Comparison of ENCODE assay signal across 26 cellular contexts in the genomic region with DNA sequence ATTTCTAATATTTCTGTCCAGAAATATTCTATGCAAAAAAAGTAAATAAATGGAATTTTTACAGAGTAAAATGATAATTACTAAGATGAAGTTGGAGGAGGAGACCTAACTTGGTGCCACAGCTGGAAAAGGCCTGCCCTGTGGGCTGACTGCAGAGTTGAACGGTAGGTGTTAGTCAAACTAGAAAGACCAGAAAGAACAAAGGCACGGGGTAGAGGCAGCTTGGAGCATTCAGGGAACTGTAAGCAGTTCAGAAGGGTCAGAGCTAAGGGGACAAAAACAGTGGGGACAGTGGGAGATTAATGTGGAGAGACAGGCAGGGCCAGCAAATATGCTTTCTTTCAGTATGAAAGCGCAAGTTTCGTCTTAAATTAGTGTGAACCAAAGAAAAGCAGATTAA. TPM values are rescaled to one million over a fixed set of nuclear protein-coding genes. Genes with fewer than 3 reads are reported as not detected.
DNase-seq lines count a peak whose midpoint lies in the region; ATAC-seq and TF ChIP-seq lines count a peak whose summit lies in the region.
"Had no signal": no experiment of that assay in that cellular context is flagged by ENCODE, and none has a peak within 500 bp of the region (broad histone marks: within the 10 kb centered on the region; RNA-seq: fewer than 3 reads in every experiment).

No MANE protein-coding gene starts in this region.

- no peaks in the 10 kb centered on the region for H3K36me3 ChIP-seq in mesodermal cell (ENCODE audit: control insufficient read depth, insufficient read depth, low read length)
- H3K36me3 ChIP-seq in thyroid gland, result no peaks in the 10 kb centered on the region
- H3K36me3 ChIP-seq in mucosa of descending colon (ENCODE audit: low read depth), result no peaks in the 10 kb centered on the region
- H3K36me3 ChIP-seq: Peyer's patch, stomach had no signal

- CTCF ChIA-PET in WTC11 (lab: Charles Lee), result interaction anchor here (1.0 kb wide), 1 partner anchor 9 kb away, joined by 3 read pairs; no protein-coding TSS in a partner anchor

- H3K27ac Mint-ChIP-seq in stimulated activated naive CD8-positive, alpha-beta T cell treated with anti-CD3 and anti-CD28 coated beads, Interleukin-15, amount 100 ng/mL, for 72 hours, result peak overlapping the region; percentile 70 to 85
- H3K27ac Mint-ChIP-seq in WTC11, result peak overlapping the region; percentile 19; the same call in 1 of the 2 replicates
- H3K27ac Mint-ChIP-seq: CD4-positive, alpha-beta memory T cell had no signal

- H3K4me3 ChIP-seq in mesodermal cell (ENCODE audit: extremely low read depth, insufficient read depth, low read length, poor library complexity, severe bottlenecking) (no peak overlapping the region), thyroid gland (replicated peaks in 1 of 3) (no peak overlapping the region), mucosa of descending colon (no peak overlapping the region)
- H3K4me3 ChIP-seq: Peyer's patch, skin epidermis, stomach had no signal

- no peaks in the 10 kb centered on the region for H3K36me3 Mint-ChIP-seq in WTC11
- H3K36me3 Mint-ChIP-seq: CD4-positive, alpha-beta memory T cell; naive B cell had no signal

- TF ChIP-seq POLR2A in thyroid gland (IDR thresholded peaks at IDR 0.05), result no peak

- no peak for DNase-seq in stimulated activated naive CD8-positive, alpha-beta T cell treated with anti-CD3 and anti-CD28 coated beads, Interleukin-15, amount 100 ng/mL, for 72 hours
- no peak for DNase-seq in stimulated activated naive CD8-positive, alpha-beta T cell treated with anti-CD3 and anti-CD28 coated beads, Interleukin-15, Interleukin-2, amounts not matched to agents 100 U/mL and 50 U/mL, for 24 hours
- DNase-seq in WTC11 (ENCODE audit: low spot score) (no peak), thyroid gland (no peak), mucosa of descending colon (no peak)
- DNase-seq: activated gamma-delta T cell; aorta; CD4-positive, alpha-beta memory T cell; DMS153; erythroblast; foreskin keratinocyte; GDM1; hippocampal formation; naive B cell; NCI-H1105 treated with DMSO at 0.1 percent for 48 hours; NCI-H2081 treated with DMSO at 0.1 percent for 48 hours; NCI-H446 treated with DMSO at 0.1 percent for 48 hours; Peyer's patch; stomach; trophoblast cell had no signal

- no peak for ATAC-seq in stimulated activated naive CD8-positive, alpha-beta T cell treated with anti-CD3 and anti-CD28 coated beads, Interleukin-15, amount 100 ng/mL, for 72 hours
- ATAC-seq in stimulated activated naive CD8-positive, alpha-beta T cell treated with anti-CD3 and anti-CD28 coated beads, Interleukin-15, Interleukin-2, amounts not matched to agents 100 U/mL and 50 U/mL, for 24 hours, result no peak
- ATAC-seq in WTC11 (peak; percentile 81), GM18861 (IDR thresholded peaks at IDR 0.05; ENCODE audit: unreplicated experiment) (no peak), mucosa of descending colon (no peak)
- ATAC-seq: foreskin keratinocyte, HCT116, HepG2 had no signal

- TF ChIP-seq CTCF in WTC11 (IDR thresholded peaks at IDR 0.05), result no peak
- TF ChIP-seq CTCF in thyroid gland (IDR thresholded peaks at IDR 0.05), result no peak
- no peak for TF ChIP-seq CTCF in mucosa of descending colon (IDR thresholded peaks at IDR 0.05)

- intact Hi-C loops in thyroid gland (cut with DNase I), result no loop called here
- intact Hi-C loops in mucosa of descending colon (cut with DNase I, micrococcal nuclease), result no loop called here

- POLR2A ChIA-PET in WTC11 (lab: Charles Lee), result no interaction called here

- H3K9me3 Mint-ChIP-seq in stimulated activated naive CD8-positive, alpha-beta T cell treated with anti-CD3 and anti-CD28 coated beads, Interleukin-15, amount 100 ng/mL, for 72 hours, result peaks cover 8 to 9% of the 10 kb centered on the region in 2 donors
- peaks cover 13% of the 10 kb centered on the region for H3K9me3 Mint-ChIP-seq in WTC11

- peaks cover 12% of the 10 kb centered on the region for H3K27me3 Mint-ChIP-seq in stimulated activated naive CD8-positive, alpha-beta T cell treated with anti-CD3 and anti-CD28 coated beads, Interleukin-15, amount 100 ng/mL, for 72 hours
- no peaks in the 10 kb centered on the region for H3K27me3 Mint-ChIP-seq in WTC11 (ENCODE audit: low read depth)
- H3K27me3 Mint-ChIP-seq: central memory CD8-positive, alpha-beta T cell had no signal

- H3K4me1 Mint-ChIP-seq in stimulated activated naive CD8-positive, alpha-beta T cell treated with anti-CD3 and anti-CD28 coated beads, Interleukin-15, amount 100 ng/mL, for 72 hours, result peaks cover 43% of the 10 kb centered on the region
- peaks cover 37% of the 10 kb centered on the region for H3K4me1 Mint-ChIP-seq in WTC11
- H3K4me1 Mint-ChIP-seq: central memory CD8-positive, alpha-beta T cell; naive B cell had no signal

- no peaks in the 10 kb centered on the region for H3K27me3 ChIP-seq in thyroid gland
- H3K27me3 ChIP-seq: foreskin keratinocyte, Peyer's patch, stomach had no signal

- H3K9me3 ChIP-seq in mesodermal cell (ENCODE audit: control insufficient read depth, low read length), result no peaks in the 10 kb centered on the region
- H3K9me3 ChIP-seq in thyroid gland, result no peaks in the 10 kb centered on the region
- no peaks in the 10 kb centered on the region for H3K9me3 ChIP-seq in mucosa of descending colon
- H3K9me3 ChIP-seq: Peyer's patch, stomach had no signal

- peak overlapping the region; percentile 6 for H3K27ac ChIP-seq in mesodermal cell (ENCODE audit: low read depth, low read length, severe bottlenecking)
- H3K27ac ChIP-seq in thyroid gland, result no peak overlapping the region
- H3K27ac ChIP-seq: foreskin keratinocyte, Peyer's patch, skin epidermis, stomach had no signal

- WGBS in mesodermal cell (ENCODE audit: insufficient coverage in 2 of 2), 2 experiments, result 56 to 57% methylated on average over 4 of the region's 4 CpGs
- WGBS in thyroid gland, 2 donors, result 82 to 83% methylated on average over 4 of the region's 4 CpGs

- H3K4me1 ChIP-seq in mesodermal cell (ENCODE audit: control insufficient read depth, insufficient read depth, low read length, poor library complexity, severe bottlenecking) (no peaks in the 10 kb centered on the region), thyroid gland (no peaks in the 10 kb centered on the region), mucosa of descending colon (ENCODE audit: low read depth) (no peaks in the 10 kb centered on the region)
- H3K4me1 ChIP-seq: foreskin keratinocyte, Peyer's patch, stomach had no signal

- H3K4me3 Mint-ChIP-seq in stimulated activated naive CD8-positive, alpha-beta T cell treated with anti-CD3 and anti-CD28 coated beads, Interleukin-15, amount 100 ng/mL, for 72 hours, result no peak overlapping the region
- H3K4me3 Mint-ChIP-seq in WTC11, result no peak overlapping the region
- H3K4me3 Mint-ChIP-seq: CD4-positive, alpha-beta memory T cell; central memory CD8-positive, alpha-beta T cell; naive B cell had no signal

TF ChIP-seq in WTC11, 78 proteins besides CTCF, POLR2A, EP300 and RAD21:
- TF ChIP-seq GRHL2 (CRISPR knock-in tag; IDR thresholded peaks at IDR 0.05; ENCODE audit: insufficient replicate concordance, severe bottlenecking), result no peak

RNA-seq across cellular contexts. Expression of a gene that starts 39.3 kb away (rescaled TPM):
- 106 to 121 TPM (median 119 TPM) in 3 replicates for total RNA-seq in WTC11 (2021)
- polyA plus RNA-seq in mesodermal cell (2013, experiment 1 of 2), result 57.2 TPM
- polyA plus RNA-seq in mesodermal cell (2013, experiment 2 of 2), result 46.6 TPM
- 100 to 1,000 TPM in 2 of 4 donors, 10 to 100 TPM in 2; 81.6 to 207 (median 132) TPM for total RNA-seq in thyroid gland
- 10 to 100 TPM; 28.9 to 54.7 (median 40.4) TPM for total RNA-seq in mucosa of descending colon
- total RNA-seq: CD4-positive, alpha-beta memory T cell had no signal
- polyA plus RNA-seq: CD4-positive, alpha-beta memory T cell had no signal
